8 cellular contexts compared by ENCODE assay signal in the genomic region with DNA sequence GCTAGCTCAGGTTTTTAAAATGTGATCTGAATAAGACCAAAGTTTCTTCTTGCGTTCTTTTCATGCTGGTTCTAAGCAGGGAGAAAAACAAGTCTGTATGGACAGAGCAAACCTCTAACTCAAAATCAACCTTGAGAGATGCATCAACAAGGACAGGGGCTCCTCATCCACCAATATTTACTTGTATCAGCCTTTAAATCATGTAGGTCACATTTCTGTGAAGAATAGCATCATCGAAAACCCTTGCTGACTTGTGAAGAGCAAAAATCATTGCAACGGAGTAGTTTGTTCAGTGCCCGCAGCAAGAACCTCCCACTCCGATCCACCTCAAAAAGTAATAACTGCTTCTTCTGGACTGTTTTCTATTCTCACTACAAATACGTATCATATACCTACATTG. TPM values are rescaled to one million over a fixed set of nuclear protein-coding genes. Genes with fewer than 3 reads are reported as not detected.
DNase-seq lines count a peak whose midpoint lies in the region; ATAC-seq and TF ChIP-seq lines count a peak whose summit lies in the region.

No MANE protein-coding gene starts in this region.

- no peak overlapping the region for H3K27ac Mint-ChIP-seq in activated naive CD8-positive, alpha-beta T cell treated with anti-CD3 and anti-CD28 coated beads, Interleukin-2, amount 50 U/mL, for 24 hours

- ATAC-seq in activated naive CD8-positive, alpha-beta T cell treated with anti-CD3 and anti-CD28 coated beads, Interleukin-2, amount 50 U/mL, for 24 hours, result no peak
- no peak for ATAC-seq in GM21360 (IDR thresholded peaks at IDR 0.05; ENCODE audit: unreplicated experiment)

- TF ChIP-seq POLR2A in stomach (IDR thresholded peaks at IDR 0.05), result no peak

- H3K27me3 ChIP-seq in kidney epithelial cell (ENCODE audit: control insufficient read depth, insufficient read depth, low read length) (no peaks in the 10 kb centered on the region), stomach (no peaks in the 10 kb centered on the region)

- H3K4me3 Mint-ChIP-seq in activated naive CD8-positive, alpha-beta T cell treated with anti-CD3 and anti-CD28 coated beads, Interleukin-2, amount 50 U/mL, for 24 hours, result peak overlapping the region; percentile 84

- peak overlapping the region in 4 of 5 donors; percentile 86 to 95 (median 94) for H3K27ac ChIP-seq in stomach

- H3K4me3 ChIP-seq in HFF-Myc (replicated peaks; ENCODE audit: low read depth, low read length), result peak overlapping the region; percentile 67
- H3K4me3 ChIP-seq in kidney epithelial cell (ENCODE audit: low read depth, low read length), result peak overlapping the region; percentile 60
- H3K4me3 ChIP-seq in stomach, result peak overlapping the region; percentile 53 to 63 (median 58)

- DNase-seq in HFF-Myc (ENCODE audit: extremely low read depth, low read depth) (no peak), kidney epithelial cell (ENCODE audit: low read depth) (no peak), stomach (no peak), SW 1271 (lab: John Stamatoyannopoulos, UW) (no peak), NCI-H187 (lab: John Stamatoyannopoulos, UW) (no peak), amniotic stem cell (lab: John Stamatoyannopoulos, UW) (no peak)
- DNase-seq in activated naive CD8-positive, alpha-beta T cell treated with anti-CD3 and anti-CD28 coated beads, Interleukin-2, amount 50 U/mL, for 24 hours, result no peak

- no peaks in the 10 kb centered on the region for H3K36me3 Mint-ChIP-seq in activated naive CD8-positive, alpha-beta T cell treated with anti-CD3 and anti-CD28 coated beads, Interleukin-2, amount 50 U/mL, for 24 hours (ENCODE audit: low read depth)

- peaks cover 0 to 59% (median 22%) of the 10 kb centered on the region in 4 donors for H3K4me1 ChIP-seq in stomach

- H3K9me3 Mint-ChIP-seq in activated naive CD8-positive, alpha-beta T cell treated with anti-CD3 and anti-CD28 coated beads, Interleukin-2, amount 50 U/mL, for 24 hours, result no peaks in the 10 kb centered on the region

- WGBS in stomach, 5 donors, result 20 to 32% (median 28%) methylated on average over 6 of the region's 6 CpGs

- H3K9me3 ChIP-seq in stomach, result no peaks in the 10 kb centered on the region

- no peak for TF ChIP-seq EP300 in stomach (IDR thresholded peaks at IDR 0.05)

- no peaks in the 10 kb centered on the region for H3K36me3 ChIP-seq in kidney epithelial cell (ENCODE audit: control insufficient read depth, insufficient read depth, low read length)
- no peaks in the 10 kb centered on the region for H3K36me3 ChIP-seq in stomach

- no peaks in the 10 kb centered on the region for H3K27me3 Mint-ChIP-seq in activated naive CD8-positive, alpha-beta T cell treated with anti-CD3 and anti-CD28 coated beads, Interleukin-2, amount 50 U/mL, for 24 hours

- H3K4me1 Mint-ChIP-seq in activated naive CD8-positive, alpha-beta T cell treated with anti-CD3 and anti-CD28 coated beads, Interleukin-2, amount 50 U/mL, for 24 hours, result peaks cover 39% of the 10 kb centered on the region

- TF ChIP-seq CTCF in HFF-Myc (IDR thresholded peaks at IDR 0.05; ENCODE audit: low read depth, low read length, missing control alignments), result no peak
- no peak for TF ChIP-seq CTCF in kidney epithelial cell (IDR thresholded peaks at IDR 0.05; ENCODE audit: insufficient read depth, low read length, poor library complexity, severe bottlenecking)
- TF ChIP-seq CTCF in stomach (IDR thresholded peaks at IDR 0.05), result no peak

- intact Hi-C loops in stomach (cut with DNase I; ENCODE audit: low total_unique reads), result no loop called here

RNA-seq across cellular contexts. Expression of a gene that starts 1.2 kb away (rescaled TPM):
- total RNA-seq in kidney epithelial cell, result 11.3 and 13.9 TPM in 2 replicates
- total RNA-seq in stomach, result 10 to 100 TPM in 3 of 5 donors, 1 to 10 TPM in 2; 4.6 to 72.9 (median 20.9) TPM
- 1 to 10 TPM; 1.5 to 4.9 (median 2.2) TPM for polyA plus RNA-seq in stomach

RNA-seq across cellular contexts. Expression of a gene that starts 22.8 kb away (rescaled TPM):
- total RNA-seq in kidney epithelial cell, result 33.7 and 38.1 TPM in 2 replicates
- 10 to 100 TPM in 2 of 5 donors, 1 to 10 TPM in 2, not detected in 1; 2.6 to 11.9 (median 9.7) TPM for total RNA-seq in stomach
- polyA plus RNA-seq in stomach, result 10 to 100 TPM; 11.8 to 25.1 (median 23.7) TPM
